Comparison of ENCODE assay signal across 5 cellular contexts in genomic region chr18:31899771-31900170, GRCh38. TPM values are rescaled to one million over a fixed set of nuclear protein-coding genes. Genes with fewer than 3 reads are reported as not detected.
A peak's percentile ranks its signal among the peaks of the same experiment; 100 is the strongest.
DNase-seq lines count a peak whose midpoint lies in the region; ATAC-seq, FAIRE-seq and TF ChIP-seq lines count a peak whose summit lies in the region.
"Not testable (repeated sequence)": the region's sequence is repeated elsewhere in the genome, so short reads cannot be mapped to it uniquely, and the experiment has no call there.

No MANE protein-coding gene starts in this region.

- not testable (repeated sequence) for H2BK120ac ChIP-seq in trophoblast cell (ENCODE audit: insufficient read depth, low read length, poor library complexity)

- not testable (repeated sequence) for H3K4ac ChIP-seq in trophoblast cell (ENCODE audit: low read depth, low read length)

- H3K27me3 ChIP-seq in bronchial epithelial cell (ENCODE audit: control insufficient read depth, insufficient read depth, low read length); trophoblast cell (ENCODE audit: insufficient read depth, low read length): not testable (repeated sequence)

- peak overlapping the region; percentile 11 for H3K27ac Mint-ChIP-seq in stimulated activated memory B cell treated with anti-CD40 and anti-IgM and Interleukin-4, amounts not matched to agents 10 μg/mL and 1 μg/mL and 100 μg/mL, for 72 hours

- not testable (repeated sequence) for H3K4me1 ChIP-seq in trophoblast cell (ENCODE audit: control insufficient read depth in 1 of 2, insufficient read depth in 2 of 2, low read length in 2 of 2)

- not testable (repeated sequence) for H3K27me3 Mint-ChIP-seq in stimulated activated memory B cell treated with anti-CD40 and anti-IgM and Interleukin-4, amounts not matched to agents 10 μg/mL and 1 μg/mL and 100 μg/mL, for 72 hours

- H4K91ac ChIP-seq in trophoblast cell (ENCODE audit: low read depth, low read length) = not testable (repeated sequence)

- not testable (repeated sequence) for FAIRE-seq in bronchial epithelial cell (lab: Jason Lieb, UNC)

- H3K27ac ChIP-seq in trophoblast cell (ENCODE audit: low read depth, low read length) = not testable (repeated sequence)

- not testable (repeated sequence) for H3K4me2 ChIP-seq in trophoblast cell (ENCODE audit: low read length)

- not testable (repeated sequence) for H3K23ac ChIP-seq in trophoblast cell (ENCODE audit: low read length)

- H3K4me3 ChIP-seq in bronchial epithelial cell (ENCODE audit: low read depth, low read length); trophoblast cell (ENCODE audit: low read depth, low read length): not testable (repeated sequence)

- H3K9ac ChIP-seq in trophoblast cell (ENCODE audit: low read length) = not testable (repeated sequence)

- not testable (repeated sequence) for H3K4me3 Mint-ChIP-seq in stimulated activated memory B cell treated with anti-CD40 and anti-IgM and Interleukin-4, amounts not matched to agents 10 μg/mL and 1 μg/mL and 100 μg/mL, for 72 hours

- not testable (repeated sequence) for H3K36me3 ChIP-seq in bronchial epithelial cell (ENCODE audit: control insufficient read depth, insufficient read depth, low read length)
- H3K36me3 ChIP-seq in trophoblast cell (ENCODE audit: control insufficient read depth in 1 of 2, insufficient read depth in 2 of 2, low read length in 2 of 2) = peaks cover 15 to 17% of the 10 kb centered on the region in 2 experiments

- not testable (repeated sequence) for ATAC-seq in stimulated activated memory B cell treated with anti-CD40 and anti-IgM and Interleukin-4, amounts not matched to agents 10 μg/mL and 1 μg/mL and 100 μg/mL, for 72 hours

- DNase-seq in ACHN = peak; percentile 2
- peak; percentile 5 for DNase-seq in bronchial epithelial cell (ENCODE audit: low read depth)
- peak; percentile 28 for DNase-seq in kidney tubule cell (ENCODE audit: low spot score)
- DNase-seq in trophoblast cell = peak; percentile 72 to 85

- not testable (repeated sequence) for H2BK5ac ChIP-seq in trophoblast cell (ENCODE audit: low read depth, low read length, poor library complexity)

- H2AK5ac ChIP-seq in trophoblast cell (ENCODE audit: low read length) = not testable (repeated sequence)

- H2BK12ac ChIP-seq in trophoblast cell (ENCODE audit: low read length) = not testable (repeated sequence)

- not testable (repeated sequence) for H3K79me1 ChIP-seq in trophoblast cell (ENCODE audit: low read length)

- TF ChIP-seq CTCF in bronchial epithelial cell (IDR thresholded peaks at IDR 0.05; ENCODE audit: insufficient read depth, low read length, severe bottlenecking) = not testable (repeated sequence)

- in situ Hi-C loops in ACHN (cut with HindIII; ENCODE audit: low pct_ligation_motif_present, low pct_unique_long_range_greater_than_20kb, low sequenced_read_pairs) = not testable (repeated sequence)

- peaks cover 55% of the 10 kb centered on the region for H3K36me3 Mint-ChIP-seq in stimulated activated memory B cell treated with anti-CD40 and anti-IgM and Interleukin-4, amounts not matched to agents 10 μg/mL and 1 μg/mL and 100 μg/mL, for 72 hours

- not testable (repeated sequence) for H2AFZ ChIP-seq in trophoblast cell (ENCODE audit: insufficient read depth, low read length, poor library complexity)

- not testable (repeated sequence) for H3K14ac ChIP-seq in trophoblast cell (ENCODE audit: low read length)

- not testable (repeated sequence) for H3K9me3 ChIP-seq in trophoblast cell (ENCODE audit: insufficient read depth, low read depth, low read length)

- H3K4me1 Mint-ChIP-seq in stimulated activated memory B cell treated with anti-CD40 and anti-IgM and Interleukin-4, amounts not matched to agents 10 μg/mL and 1 μg/mL and 100 μg/mL, for 72 hours = not testable (repeated sequence)

- WGBS in trophoblast cell (ENCODE audit: extremely low coverage, insufficient coverage, insufficient read length) = no CpG with 5 or more reads among the region's 7 CpGs

- not testable (repeated sequence) for H3K9me3 Mint-ChIP-seq in stimulated activated memory B cell treated with anti-CD40 and anti-IgM and Interleukin-4, amounts not matched to agents 10 μg/mL and 1 μg/mL and 100 μg/mL, for 72 hours

- H4K8ac ChIP-seq in trophoblast cell (ENCODE audit: low read depth, low read length) = not testable (repeated sequence)

- H3K18ac ChIP-seq in trophoblast cell (ENCODE audit: low read length) = not testable (repeated sequence)

- H3K79me2 ChIP-seq in trophoblast cell (ENCODE audit: control insufficient read depth, insufficient read depth, low read length, poor library complexity) = not testable (repeated sequence)

- H4K12ac ChIP-seq in trophoblast cell (ENCODE audit: low read depth, low read length) = not testable (repeated sequence)

RNA-seq across cellular contexts. Expression of gene TRAPPC8, which starts 43.2 kb away (rescaled TPM):
- 37.4 and 37.9 TPM in 2 replicates for total RNA-seq in bronchial epithelial cell
- polyA plus RNA-seq in trophoblast cell (2013) = 29.6 and 30.8 TPM in 2 replicates

Comparison
In these comparisons a context has a peak if more than half of its experiments do, and no peak if none do; other contexts are left out.
1. DNase-seq: peak in every context shown above with its lines; median percentile 78 in trophoblast cell; 28 in kidney tubule cell; 5 in bronchial epithelial cell; 2 in ACHN.